Comparison of ENCODE assay signal across 8 cellular contexts in genomic region chr2:174771631-174772491, GRCh38. TPM values are rescaled to one million over a fixed set of nuclear protein-coding genes. Genes with fewer than 3 reads are reported as not detected.
DNase-seq lines count a peak whose midpoint lies in the region; ATAC-seq and TF ChIP-seq lines count a peak whose summit lies in the region.

No MANE protein-coding gene starts in this region.

- TF ChIP-seq POLR2A in heart left ventricle (IDR thresholded peaks at IDR 0.05): no peak

- POLR2A ChIA-PET in BJ (lab: Charles Lee): no interaction called here

- CTCF ChIA-PET in BJ (lab: Yijun Ruan, JAX): interaction anchor here (0.6 to 6.4 kb wide), 41 partner anchors 7 to 234 kb away, joined by 3 to 142 read pairs (median 5); partner anchors contain the start of genes CHN1 and CHRNA1

- H3K36me3 ChIP-seq in BJ (ENCODE audit: control insufficient read depth, insufficient read depth, low read length): no peaks in the 10 kb centered on the region
- H3K36me3 ChIP-seq in heart left ventricle: no peaks in the 10 kb centered on the region

- intact Hi-C loops in heart left ventricle (cut with DNase I) (loop anchor here (1.0 to 10.0 kb wide), 10 partner anchors 113 to 219 kb away; no protein-coding TSS in a partner anchor), posterior cingulate gyrus (cut with DNase I) (loop anchor here (1.0 to 10.0 kb wide), 4 partner anchors 75 to 218 kb away; no protein-coding TSS in a partner anchor)

- H3K27ac ChIP-seq in heart left ventricle: peak overlapping the region in 6 of 12 donors; percentile 24 to 61 (median 38)

- no peaks in the 10 kb centered on the region for H3K9me3 ChIP-seq in heart left ventricle

- DNase-seq in BJ (ENCODE audit: low read depth): peak; percentile 50
- peak; percentile 7 for DNase-seq in NOMO-1 treated with DMSO at 0.1 percent for 48 hours (lab: John Stamatoyannopoulos, UW; ENCODE audit: unreplicated experiment)
- DNase-seq in amniotic stem cell (lab: John Stamatoyannopoulos, UW): peak; percentile 73
- DNase-seq in heart left ventricle: peak; percentile 78 to 86 (median 82)
- DNase-seq in posterior cingulate gyrus: peak; percentile 74 to 97 (median 84)

- TF ChIP-seq CTCF in BJ (IDR thresholded peaks at IDR 0.05; ENCODE audit: insufficient read depth, low read depth, low read length) (peak; percentile 85), heart left ventricle (IDR thresholded peaks at IDR 0.05) (peak; percentile 67 to 90 (median 86))

- no peaks in the 10 kb centered on the region for H3K27me3 ChIP-seq in BJ (ENCODE audit: control insufficient read depth, insufficient read depth, low read length)
- no peaks in the 10 kb centered on the region for H3K27me3 ChIP-seq in heart left ventricle

- H3K4me1 ChIP-seq in heart left ventricle: peaks cover 0 to 15% (median 8%) of the 10 kb centered on the region in 12 donors

- H3K4me3 ChIP-seq in BJ (ENCODE audit: low read depth, low read length) (no peak overlapping the region), heart left ventricle (peak overlapping the region in 1 of 12 donors; percentile 24)

- ATAC-seq in GM18873 (IDR thresholded peaks at IDR 0.05; ENCODE audit: low FRiP score, unreplicated experiment) (peak; percentile 58), HG03571 (IDR thresholded peaks at IDR 0.05; ENCODE audit: unreplicated experiment) (peak; percentile 72), heart left ventricle (peak; percentile 92 to 98 (median 96)), HG02642 (IDR thresholded peaks at IDR 0.05; ENCODE audit: poor library complexity, unreplicated experiment) (no peak)

- 27 to 31% (median 31%) methylated on average over 14 of the region's 14 CpGs for WGBS in heart left ventricle, 4 donors

RNA-seq across cellular contexts. Expression of gene CHRNA1, which starts 7.6 kb away (rescaled TPM):
- 0.20 TPM in 1 of 2 replicates, not detected in the other for polyA plus RNA-seq in BJ (2011; rRNA removed)
- 0.15 TPM in 1 of 2 replicates, not detected in the other for polyA minus RNA-seq in BJ (2011; rRNA and poly(A)+ RNA removed)
- 1 to 10 TPM in 2 of 9 donors, under 1 TPM in 4, not detected in 3; 0.25 to 1.8 (median 0.86) TPM for total RNA-seq in heart left ventricle
- under 1 TPM; 0.07 to 0.99 TPM for polyA plus RNA-seq in heart left ventricle

Comparison
In these comparisons a context has a peak if more than half of its experiments do, and no peak if none do; other contexts are left out.
1. DNase-seq: peak in every context shown above with its lines; median percentile 84 in posterior cingulate gyrus; 82 in heart left ventricle; 73 in amniotic stem cell; 50 in BJ; 7 in NOMO-1 treated with DMSO at 0.1 percent for 48 hours.